21 cellular contexts compared by ENCODE assay signal in genomic region chr10:119694608-119695007, GRCh38. TPM values are rescaled to one million over a fixed set of nuclear protein-coding genes. Genes with fewer than 3 reads are reported as not detected.
A peak's percentile ranks its signal among the peaks of the same experiment; 100 is the strongest.
DNase-seq lines count a peak whose midpoint lies in the region; ATAC-seq and TF ChIP-seq lines count a peak whose summit lies in the region.
"Had no signal": no experiment of that assay in that cellular context is flagged by ENCODE, and none has a peak within 500 bp of the region (broad histone marks: within the 10 kb centered on the region; RNA-seq: fewer than 3 reads in every experiment).

No MANE protein-coding gene starts in this region.

- H3K27ac Mint-ChIP-seq in natural killer cell, result peak overlapping the region; percentile 83 to 88
- H3K27ac Mint-ChIP-seq in neural crest cell (ENCODE audit: unreplicated experiment), result peak overlapping the region; percentile 94
- peak overlapping the region; percentile 31 for H3K27ac Mint-ChIP-seq in stimulated activated naive B cell treated with anti-CD40 and anti-IgM and Interleukin-4, amounts not matched to agents 10 μg/mL and 1 μg/mL and 100 μg/mL, for 72 hours
- no peak overlapping the region for H3K27ac Mint-ChIP-seq in stimulated activated naive CD8-positive, alpha-beta T cell treated with anti-CD3 and anti-CD28 coated beads, Interleukin-15, amount 100 ng/mL, for 72 hours
- H3K27ac Mint-ChIP-seq: CD14-positive monocyte; CD4-positive, alpha-beta T cell had no signal

- ATAC-seq in natural killer cell, result no peak
- ATAC-seq in stimulated activated naive B cell treated with anti-CD40 and anti-IgM and Interleukin-4, amounts not matched to agents 10 μg/mL and 1 μg/mL and 100 μg/mL, for 72 hours (replicated peaks), result no peak
- ATAC-seq in stimulated activated naive CD8-positive, alpha-beta T cell treated with anti-CD3 and anti-CD28 coated beads, Interleukin-15, amount 100 ng/mL, for 72 hours, result no peak
- ATAC-seq: A549, GM12878 had no signal

- H3K9me3 Mint-ChIP-seq in natural killer cell (no peaks in the 10 kb centered on the region), neural crest cell (peaks cover 11% of the 10 kb centered on the region)
- H3K9me3 Mint-ChIP-seq in stimulated activated naive B cell treated with anti-CD40 and anti-IgM and Interleukin-4, amounts not matched to agents 10 μg/mL and 1 μg/mL and 100 μg/mL, for 72 hours, result peaks cover 4 to 13% of the 10 kb centered on the region in 2 donors
- no peaks in the 10 kb centered on the region for H3K9me3 Mint-ChIP-seq in stimulated activated naive CD8-positive, alpha-beta T cell treated with anti-CD3 and anti-CD28 coated beads, Interleukin-15, amount 100 ng/mL, for 72 hours
- H3K9me3 Mint-ChIP-seq: CD14-positive monocyte; CD4-positive, alpha-beta T cell had no signal

- H3K36me3 Mint-ChIP-seq in natural killer cell (no peaks in the 10 kb centered on the region), neural crest cell (ENCODE audit: low read depth) (peaks cover 5% of the 10 kb centered on the region)
- H3K36me3 Mint-ChIP-seq in stimulated activated naive B cell treated with anti-CD40 and anti-IgM and Interleukin-4, amounts not matched to agents 10 μg/mL and 1 μg/mL and 100 μg/mL, for 72 hours, result peaks cover 7 to 12% of the 10 kb centered on the region in 2 donors
- H3K36me3 Mint-ChIP-seq: CD14-positive monocyte; CD8-positive, alpha-beta memory T cell had no signal

- peak overlapping the region; percentile 49 for H3K4me3 Mint-ChIP-seq in natural killer cell
- peak overlapping the region; percentile 17 for H3K4me3 Mint-ChIP-seq in neural crest cell
- no peak overlapping the region for H3K4me3 Mint-ChIP-seq in stimulated activated naive B cell treated with anti-CD40 and anti-IgM and Interleukin-4, amounts not matched to agents 10 μg/mL and 1 μg/mL and 100 μg/mL, for 72 hours
- no peak overlapping the region for H3K4me3 Mint-ChIP-seq in stimulated activated naive CD8-positive, alpha-beta T cell treated with anti-CD3 and anti-CD28 coated beads, Interleukin-15, amount 100 ng/mL, for 72 hours
- H3K4me3 Mint-ChIP-seq: CD14-positive monocyte; CD4-positive, alpha-beta T cell had no signal

- TF ChIP-seq CTCF in natural killer cell (IDR thresholded peaks at IDR 0.05), result no peak
- TF ChIP-seq CTCF in neural crest cell (conservative IDR thresholded peaks at IDR 0.05), result no peak

- H3K27me3 Mint-ChIP-seq in natural killer cell (ENCODE audit: low read depth in 2 of 2) (no peaks in the 10 kb centered on the region), neural crest cell (ENCODE audit: low read depth) (no peaks in the 10 kb centered on the region)
- no peaks in the 10 kb centered on the region for H3K27me3 Mint-ChIP-seq in stimulated activated naive B cell treated with anti-CD40 and anti-IgM and Interleukin-4, amounts not matched to agents 10 μg/mL and 1 μg/mL and 100 μg/mL, for 72 hours
- H3K27me3 Mint-ChIP-seq in stimulated activated naive CD8-positive, alpha-beta T cell treated with anti-CD3 and anti-CD28 coated beads, Interleukin-15, amount 100 ng/mL, for 72 hours, result no peaks in the 10 kb centered on the region
- H3K27me3 Mint-ChIP-seq: CD4-positive, alpha-beta T cell had no signal

- intact Hi-C loops in natural killer cell (cut with micrococcal nuclease), result no loop called here

- peak; percentile 15 for DNase-seq in activated CD4-positive, CD25-positive, alpha-beta regulatory T cell treated with anti-CD3 and anti-CD28 coated beads, Interleukin-2, amount 50 U/mL, for 72 hours
- DNase-seq in activated CD4-positive, CD25-positive, alpha-beta regulatory T cell (lab: John Stamatoyannopoulos, UW), result no peak
- DNase-seq in natural killer cell, result no peak
- DNase-seq in neural crest cell (ENCODE audit: low read depth, low spot score), result no peak
- no peak for DNase-seq in stimulated activated naive B cell treated with anti-CD40 and anti-IgM and Interleukin-4, amounts not matched to agents 10 μg/mL and 1 μg/mL and 100 μg/mL, for 72 hours
- no peak for DNase-seq in SKM-1 treated with dmso at 0.1 percent for 144 hours (lab: John Stamatoyannopoulos, UW; ENCODE audit: unreplicated experiment)
- DNase-seq in stimulated activated naive CD8-positive, alpha-beta T cell treated with anti-CD3 and anti-CD28 coated beads, Interleukin-15, amount 100 ng/mL, for 72 hours, result no peak
- no peak for DNase-seq in HuH-7 (ENCODE audit: low spot score)
- DNase-seq: ACHN; AML-193; BE2C; CD4-positive, alpha-beta T cell; CD8-positive, alpha-beta memory T cell; DMS 273 treated with DMSO at 0.1 percent for 48 hours; DMS79; EL; GDM1; GOT3 had no signal

- peaks cover 38 to 39% of the 10 kb centered on the region in 2 donors for H3K4me1 Mint-ChIP-seq in natural killer cell
- H3K4me1 Mint-ChIP-seq in neural crest cell, result peaks cover 41% of the 10 kb centered on the region
- H3K4me1 Mint-ChIP-seq in stimulated activated naive B cell treated with anti-CD40 and anti-IgM and Interleukin-4, amounts not matched to agents 10 μg/mL and 1 μg/mL and 100 μg/mL, for 72 hours, result peaks cover 36 to 60% of the 10 kb centered on the region in 2 donors
- H3K4me1 Mint-ChIP-seq in stimulated activated naive CD8-positive, alpha-beta T cell treated with anti-CD3 and anti-CD28 coated beads, Interleukin-15, amount 100 ng/mL, for 72 hours, result peaks cover 10% of the 10 kb centered on the region
- H3K4me1 Mint-ChIP-seq: CD14-positive monocyte had no signal

RNA-seq across cellular contexts. Expression of gene INPP5F, which starts 31.2 kb away (rescaled TPM):
- 10 to 100 TPM; 12.8 to 18.2 (median 15.8) TPM for total RNA-seq in natural killer cell
- total RNA-seq in neural crest cell, result 95.4 and 99.9 TPM in 2 replicates

RNA-seq across cellular contexts. Expression of gene BAG3, which starts 43.4 kb away (rescaled TPM):
- total RNA-seq in natural killer cell, result 1 to 10 TPM; 7.6 to 9.7 (median 8.3) TPM
- total RNA-seq in neural crest cell, result 22.3 and 23.3 TPM in 2 replicates

Comparison
In these comparisons a context has a peak if more than half of its experiments do, and no peak if none do; other contexts are left out.
1. H3K27ac Mint-ChIP-seq: peak in natural killer cell (2 of 2), neural crest cell (single experiment) and stimulated activated naive B cell treated with anti-CD40 and anti-IgM and Interleukin-4, amounts not matched to agents 10 μg/mL and 1 μg/mL and 100 μg/mL, for 72 hours (single experiment); none in stimulated activated naive CD8-positive, alpha-beta T cell treated with anti-CD3 and anti-CD28 coated beads, Interleukin-15, amount 100 ng/mL, for 72 hours (0 of 2).
2. H3K4me3 Mint-ChIP-seq: peak in natural killer cell (single experiment) and neural crest cell (single experiment); none in stimulated activated naive B cell treated with anti-CD40 and anti-IgM and Interleukin-4, amounts not matched to agents 10 μg/mL and 1 μg/mL and 100 μg/mL, for 72 hours (0 of 2) and stimulated activated naive CD8-positive, alpha-beta T cell treated with anti-CD3 and anti-CD28 coated beads, Interleukin-15, amount 100 ng/mL, for 72 hours (0 of 2).